In genomic region chr2:69770193-69770702, GRCh38 we compare ENCODE assay signal across 9 cellular contexts. TPM values are rescaled to one million over a fixed set of nuclear protein-coding genes. Genes with fewer than 3 reads are reported as not detected.
DNase-seq lines count a peak whose midpoint lies in the region; ATAC-seq and TF ChIP-seq lines count a peak whose summit lies in the region.
"Had no signal": no experiment of that assay in that cellular context is flagged by ENCODE, and none has a peak within 500 bp of the region (broad histone marks: within the 10 kb centered on the region; RNA-seq: fewer than 3 reads in every experiment).

No MANE protein-coding gene starts in this region.

- no peak for DNase-seq in AG04450 (ENCODE audit: low read depth, low spot score)
- DNase-seq in activated B cell treated with CpG ODN at 0.5 μM for 24 hours = no peak
- peak; percentile 89 for DNase-seq in fibroblast of the aortic adventitia (ENCODE audit: low read depth)
- peak; percentile 75 to 80 for DNase-seq in gastrocnemius medialis
- no peak for DNase-seq in Karpas-422
- no peak for DNase-seq in stimulated activated CD4-positive, alpha-beta T cell treated with anti-CD3 and anti-CD28 coated beads, Interleukin-4, amount 100 ng/mL, for 1 hour

- in situ Hi-C loops in gastrocnemius medialis (cut with MboI; ENCODE audit: low sequenced_read_pairs in 4 of 4) = no loop called here

- peaks cover 78 to 79% of the 10 kb centered on the region in 2 donors for H3K4me1 ChIP-seq in gastrocnemius medialis
- no peaks in the 10 kb centered on the region; the same call in 1 of the 2 replicates for H3K4me1 ChIP-seq in Karpas-422 (ENCODE audit: low read length)

- intact Hi-C loops in activated B cell treated with CpG ODN at 0.5 μM for 24 hours (cut with micrococcal nuclease) (no loop called here), gastrocnemius medialis (cut with DNase I; ENCODE audit: low total_unique reads) (loop anchor here (5.0 kb wide), 1 partner anchor 193 kb away; no protein-coding TSS in a partner anchor)

- POLR2A ChIA-PET in AG04450 (lab: Yijun Ruan, JAX) = no interaction called here
- POLR2A ChIA-PET in activated B cell treated with CpG ODN at 0.5 μM for 24 hours (lab: Charles Lee) = interaction anchor here (0.6 to 0.7 kb wide), 3 partner anchors 36 to 168 kb away, joined by 3 to 4 read pairs (median 3); no protein-coding TSS in a partner anchor

- no peak overlapping the region for H2AFZ ChIP-seq in Karpas-422 (ENCODE audit: low read length)

- TF ChIP-seq CTCF in AG04450 (IDR thresholded peaks at IDR 0.05; ENCODE audit: low read depth, low read length) (no peak), activated B cell treated with CpG ODN at 0.5 μM for 24 hours (IDR thresholded peaks at IDR 0.05) (no peak), fibroblast of the aortic adventitia (IDR thresholded peaks at IDR 0.05; ENCODE audit: insufficient read depth, low read length) (no peak), gastrocnemius medialis (IDR thresholded peaks at IDR 0.05 in 4 of 5, conservative IDR thresholded peaks at IDR 0.05 in 1 of 5) (no peak)

- H3K9me2 ChIP-seq in Karpas-422 (replicated peaks; ENCODE audit: insufficient read depth, low read length) = no peaks in the 10 kb centered on the region

- no peaks in the 10 kb centered on the region for H3K9me3 Mint-ChIP-seq in activated B cell treated with CpG ODN at 0.5 μM for 24 hours

- no peaks in the 10 kb centered on the region for H3K27me3 ChIP-seq in AG04450 (ENCODE audit: control insufficient read depth, insufficient read depth, low read length)
- H3K27me3 ChIP-seq in gastrocnemius medialis = no peaks in the 10 kb centered on the region
- no peaks in the 10 kb centered on the region for H3K27me3 ChIP-seq in Karpas-422 (ENCODE audit: low read length)
- H3K27me3 ChIP-seq: cardiac muscle cell had no signal

- H3K79me2 ChIP-seq in Karpas-422 (ENCODE audit: low read length) = no peaks in the 10 kb centered on the region

- H3K27ac Mint-ChIP-seq in activated B cell treated with CpG ODN at 0.5 μM for 24 hours = peak overlapping the region; percentile 26

- H3K36me3 ChIP-seq in gastrocnemius medialis = no peaks in the 10 kb centered on the region
- no peaks in the 10 kb centered on the region for H3K36me3 ChIP-seq in Karpas-422 (ENCODE audit: insufficient read depth, low read length)
- H3K36me3 ChIP-seq: cardiac muscle cell had no signal

- no peaks in the 10 kb centered on the region for H4K20me1 ChIP-seq in Karpas-422 (ENCODE audit: insufficient read depth, low read depth, low read length)

- no peak overlapping the region for H3K4me3 Mint-ChIP-seq in activated B cell treated with CpG ODN at 0.5 μM for 24 hours

- H3K27ac ChIP-seq in AG04450 (ENCODE audit: low read depth, low read length) = peak overlapping the region; percentile 33
- H3K27ac ChIP-seq in gastrocnemius medialis = peak overlapping the region; percentile 94 to 99 (median 96)
- no peak overlapping the region for H3K27ac ChIP-seq in Karpas-422 (ENCODE audit: low read length)
- H3K27ac ChIP-seq: cardiac muscle cell had no signal

- H3K9me3 ChIP-seq in AG04450 (ENCODE audit: control insufficient read depth, insufficient read depth, low read length) = no peaks in the 10 kb centered on the region
- no peaks in the 10 kb centered on the region for H3K9me3 ChIP-seq in gastrocnemius medialis
- no peaks in the 10 kb centered on the region for H3K9me3 ChIP-seq in Karpas-422 (ENCODE audit: low read length)

- ATAC-seq in HG02610 (IDR thresholded peaks at IDR 0.05; ENCODE audit: unreplicated experiment) (peak; percentile 32), activated B cell treated with CpG ODN at 0.5 μM for 24 hours (ENCODE audit: low read depth) (peak; percentile 32), gastrocnemius medialis (peak; percentile 95 to 98), HG03159 (IDR thresholded peaks at IDR 0.05; ENCODE audit: unreplicated experiment) (no peak)

- H3K27me3 Mint-ChIP-seq in activated B cell treated with CpG ODN at 0.5 μM for 24 hours = no peaks in the 10 kb centered on the region

- no peak overlapping the region for H3K4me3 ChIP-seq in AG04450 (ENCODE audit: low read depth, low read length)
- no peak overlapping the region for H3K4me3 ChIP-seq in fibroblast of the aortic adventitia (ENCODE audit: low read depth, low read length)
- peak overlapping the region in 1 of 4 donors; percentile 23 for H3K4me3 ChIP-seq in gastrocnemius medialis
- H3K4me3 ChIP-seq in Karpas-422 (ENCODE audit: low read length) = no peak overlapping the region
- H3K4me3 ChIP-seq: cardiac muscle cell had no signal

- peak; percentile 25 to 55 for TF ChIP-seq POLR2A in gastrocnemius medialis (IDR thresholded peaks at IDR 0.05)

- H3K4me2 ChIP-seq in Karpas-422 (ENCODE audit: low read depth, low read length, poor library complexity, severe bottlenecking) = no peak overlapping the region

- H3K36me3 Mint-ChIP-seq in activated B cell treated with CpG ODN at 0.5 μM for 24 hours (ENCODE audit: low read depth) = no peaks in the 10 kb centered on the region

- CTCF ChIA-PET in AG04450 (lab: Charles Lee) (no interaction called here), activated B cell treated with CpG ODN at 0.5 μM for 24 hours (lab: Charles Lee) (interaction anchor here (0.7 to 1.4 kb wide), 2 partner anchors 11 to 28 kb away, joined by 3 read pairs; partner anchors contain the start of gene ANXA4)

- H3K4me1 Mint-ChIP-seq in activated B cell treated with CpG ODN at 0.5 μM for 24 hours = peaks cover 72% of the 10 kb centered on the region

- no peak overlapping the region for H3K9ac ChIP-seq in Karpas-422 (ENCODE audit: low read length)

RNA-seq across cellular contexts. Expression of gene ANXA4, which starts 28.3 kb away (rescaled TPM):
- polyA plus RNA-seq in AG04450 (2011; rRNA removed) = 105 and 125 TPM in 2 replicates
- polyA minus RNA-seq in AG04450 (2011; rRNA and poly(A)+ RNA removed) = 93.1 and 137 TPM in 2 replicates
- total RNA-seq in activated B cell treated with CpG ODN at 0.5 μM for 24 hours (32.0 and 35.4 TPM in 2 replicates), fibroblast of the aortic adventitia (ENCODE audit: low replicate concordance) (36.9 and 101 TPM in 2 replicates), gastrocnemius medialis (10 to 100 TPM; 10.7 to 17.0 (median 15.8) TPM)
- total RNA-seq in Karpas-422 (2014; rRNA removed; shearing (Covaris generic); ENCODE audit: low replicate concordance) = 1.1 and 2.4 TPM in 2 replicates

RNA-seq across cellular contexts. Expression of gene GMCL1, which starts 59.2 kb away (rescaled TPM):
- polyA plus RNA-seq in AG04450 (2011; rRNA removed) = 5.3 and 7.2 TPM in 2 replicates
- 2.3 and 3.5 TPM in 2 replicates for polyA minus RNA-seq in AG04450 (2011; rRNA and poly(A)+ RNA removed)
- total RNA-seq in activated B cell treated with CpG ODN at 0.5 μM for 24 hours (8.0 and 13.0 TPM in 2 replicates), fibroblast of the aortic adventitia (ENCODE audit: low replicate concordance) (9.7 and 14.2 TPM in 2 replicates), gastrocnemius medialis (1 to 10 TPM; 2.0 to 3.3 (median 3.3) TPM)
- 34.4 and 75.3 TPM in 2 replicates for total RNA-seq in Karpas-422 (2014; rRNA removed; shearing (Covaris generic); ENCODE audit: low replicate concordance)

Comparison
In these comparisons a context has a peak if more than half of its experiments do, and no peak if none do; other contexts are left out.
1. DNase-seq: peak in fibroblast of the aortic adventitia (single experiment) and gastrocnemius medialis (2 of 2); none in AG04450 (single experiment), activated B cell treated with CpG ODN at 0.5 μM for 24 hours (single experiment), Karpas-422 (single experiment) and stimulated activated CD4-positive, alpha-beta T cell treated with anti-CD3 and anti-CD28 coated beads, Interleukin-4, amount 100 ng/mL, for 1 hour (single experiment).